Comparison of ENCODE assay signal across 1 cellular context in the genomic region with DNA sequence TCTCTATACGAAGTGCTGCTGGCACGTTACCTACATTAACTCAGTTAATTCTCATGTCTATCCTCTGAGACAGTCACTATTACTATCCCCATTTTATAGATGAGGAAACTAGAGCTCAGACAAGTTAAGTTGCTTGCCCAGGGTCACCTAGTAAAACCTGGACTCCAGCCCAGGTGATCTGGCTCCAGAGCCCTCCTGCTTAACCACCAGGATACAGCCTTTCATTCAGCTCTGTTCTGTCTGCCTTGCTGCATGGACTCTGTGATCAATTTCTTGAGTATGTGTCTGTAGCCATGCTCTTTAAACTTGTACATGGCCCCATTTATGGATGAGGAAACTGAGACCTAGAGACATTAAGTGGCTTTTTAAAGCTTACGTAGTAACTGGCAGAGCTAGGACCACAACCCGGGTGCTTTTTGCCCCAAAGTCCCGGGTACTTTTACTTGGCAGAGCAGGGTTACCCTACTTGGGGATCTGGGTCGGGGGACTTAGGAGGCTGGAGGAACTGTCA.
TF ChIP-seq lines count a peak whose summit lies in the region.

No MANE protein-coding gene starts in this region.

TF ChIP-seq in IMR-90, 13 proteins besides CTCF, POLR2A, EP300 and RAD21:
- TF ChIP-seq MAZ (IDR thresholded peaks at IDR 0.05; ENCODE audit: borderline replicate concordance, low read depth, low read length) (no peak), SMC3 (IDR thresholded peaks at IDR 0.05; ENCODE audit: low read depth, low read length) (no peak), FOS (IDR thresholded peaks at IDR 0.05; ENCODE audit: low read depth, low read length) (no peak), CEBPB (IDR thresholded peaks at IDR 0.05; ENCODE audit: low read depth, low read length) (no peak), BHLHE40 (IDR thresholded peaks at IDR 0.05; ENCODE audit: low read depth, low read length) (no peak), NFE2L2 (IDR thresholded peaks at IDR 0.05; ENCODE audit: low read depth, low read length) (no peak), RCOR1 (IDR thresholded peaks at IDR 0.05; ENCODE audit: insufficient replicate concordance, low read length) (no peak), MAFK (IDR thresholded peaks at IDR 0.05; ENCODE audit: low read depth, low read length) (no peak), CHD1 (IDR thresholded peaks at IDR 0.05; ENCODE audit: low read depth, low read length) (no peak), MXI1 (IDR thresholded peaks at IDR 0.05; ENCODE audit: borderline replicate concordance, low read depth, low read length) (no peak), RFX5 (IDR thresholded peaks at IDR 0.05; ENCODE audit: low read depth, low read length) (no peak)
- TF ChIP-seq, protein P1, sequence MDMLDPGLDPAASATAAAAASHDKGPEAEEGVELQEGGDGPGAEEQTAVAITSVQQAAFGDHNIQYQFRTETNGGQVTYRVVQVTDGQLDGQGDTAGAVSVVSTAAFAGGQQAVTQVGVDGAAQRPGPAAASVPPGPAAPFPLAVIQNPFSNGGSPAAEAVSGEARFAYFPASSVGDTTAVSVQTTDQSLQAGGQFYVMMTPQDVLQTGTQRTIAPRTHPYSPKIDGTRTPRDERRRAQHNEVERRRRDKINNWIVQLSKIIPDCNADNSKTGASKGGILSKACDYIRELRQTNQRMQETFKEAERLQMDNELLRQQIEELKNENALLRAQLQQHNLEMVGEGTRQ (IDR thresholded peaks at IDR 0.05; ENCODE audit: low read depth, low read length) = no peak
- TF ChIP-seq, protein P2, sequence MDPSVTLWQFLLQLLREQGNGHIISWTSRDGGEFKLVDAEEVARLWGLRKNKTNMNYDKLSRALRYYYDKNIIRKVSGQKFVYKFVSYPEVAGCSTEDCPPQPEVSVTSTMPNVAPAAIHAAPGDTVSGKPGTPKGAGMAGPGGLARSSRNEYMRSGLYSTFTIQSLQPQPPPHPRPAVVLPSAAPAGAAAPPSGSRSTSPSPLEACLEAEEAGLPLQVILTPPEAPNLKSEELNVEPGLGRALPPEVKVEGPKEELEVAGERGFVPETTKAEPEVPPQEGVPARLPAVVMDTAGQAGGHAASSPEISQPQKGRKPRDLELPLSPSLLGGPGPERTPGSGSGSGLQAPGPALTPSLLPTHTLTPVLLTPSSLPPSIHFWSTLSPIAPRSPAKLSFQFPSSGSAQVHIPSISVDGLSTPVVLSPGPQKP (IDR thresholded peaks at IDR 0.05; ENCODE audit: borderline replicate concordance, low read depth, low read length) = no peak
